ENCODE assay signal across 14 cellular contexts in the genomic region with DNA sequence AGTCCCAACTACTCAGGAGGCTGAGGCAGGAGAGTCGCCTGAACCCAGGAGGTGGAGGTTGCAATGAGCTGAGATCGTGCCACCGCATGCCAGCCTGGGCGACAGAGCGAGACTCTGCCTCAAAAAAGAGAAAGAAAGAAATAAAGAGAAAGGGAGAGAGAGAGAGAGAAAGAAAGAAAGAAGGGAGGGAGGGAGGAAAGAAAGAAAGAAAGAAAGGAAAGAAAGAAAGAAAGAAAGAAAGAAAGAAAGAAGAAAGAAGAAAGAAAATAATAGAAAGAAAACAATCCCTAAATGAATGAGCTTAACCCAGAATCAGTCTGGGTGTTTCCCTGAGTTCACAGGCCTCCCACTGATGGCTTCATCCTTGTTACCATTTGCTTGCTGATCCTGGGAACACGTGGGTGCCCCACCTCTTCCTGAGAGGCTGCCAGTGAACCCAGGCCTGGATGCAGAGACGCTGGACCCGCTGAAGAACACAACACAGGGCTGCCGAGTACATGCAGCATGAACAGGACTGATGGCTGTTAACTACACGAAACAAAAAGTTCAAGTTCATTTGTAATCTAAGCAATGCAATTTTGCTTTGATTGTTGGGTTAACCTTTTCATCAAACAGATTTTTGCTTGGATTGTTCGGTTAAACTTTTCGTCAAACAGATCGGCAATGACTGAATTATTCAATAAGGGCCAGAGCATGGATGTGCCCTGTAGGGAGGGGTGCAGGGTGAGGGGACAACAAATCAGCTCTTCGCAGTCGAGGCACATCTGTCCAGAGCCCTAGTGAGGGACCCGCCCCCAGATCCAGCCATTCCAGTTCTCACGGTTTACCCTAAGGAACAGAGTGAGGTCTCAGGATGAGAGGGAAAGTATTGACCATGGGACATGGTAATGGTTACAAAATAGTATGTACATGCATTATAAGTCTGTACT. TPM values are rescaled to one million over a fixed set of nuclear protein-coding genes. Genes with fewer than 3 reads are reported as not detected.
DNase-seq lines count a peak whose midpoint lies in the region; ATAC-seq, FAIRE-seq and TF ChIP-seq lines count a peak whose summit lies in the region.
"Had no signal": no experiment of that assay in that cellular context is flagged by ENCODE, and none has a peak within 500 bp of the region (broad histone marks: within the 10 kb centered on the region; RNA-seq: fewer than 3 reads in every experiment).

No MANE protein-coding gene starts in this region.

- H4K20me1 ChIP-seq in PC-9 (ENCODE audit: insufficient read depth) = no peaks in the 10 kb centered on the region

- no peak for TF ChIP-seq POLR2A in A549 (IDR thresholded peaks at IDR 0.05; ENCODE audit: low read length)

- no peaks in the 10 kb centered on the region for H3K9me2 ChIP-seq in PC-9 (ENCODE audit: insufficient read depth)

- CTCF ChIA-PET in A549 (lab: Yijun Ruan, JAX) = interaction anchor here (0.6 to 2.6 kb wide), 25 partner anchors 8 to 120 kb away, joined by 3 to 20 read pairs (median 4); no protein-coding TSS in a partner anchor
- CTCF ChIA-PET in PC-9 (lab: Charles Lee) = interaction anchor here (0.5 to 1.7 kb wide), 7 partner anchors 17 to 483 kb away, joined by 3 to 12 read pairs (median 7); no protein-coding TSS in a partner anchor

- TF ChIP-seq EP300 in A549 (IDR thresholded peaks at IDR 0.05) = no peak

- H3K27me3 ChIP-seq in PC-9 (ENCODE audit: insufficient read depth, low read depth) = no peaks in the 10 kb centered on the region
- H3K27me3 ChIP-seq: hepatocyte had no signal

- FAIRE-seq in A549 (lab: Jason Lieb, UNC) = no peak

- H3K4me2 ChIP-seq in A549 (peak overlapping the region; percentile 47; the same call in 1 of the 3 replicates), PC-9 (0 out of 2 replicates have a peak overlapping the region, but pooled peaks have one; percentile 4)
- H3K4me2 ChIP-seq: hepatocyte had no signal

- no peaks in the 10 kb centered on the region for H3K4me1 Mint-ChIP-seq in nephron progenitor cell

- H3K4me1 ChIP-seq in A549 (peaks cover 7% of the 10 kb centered on the region), PC-9 (replicated peaks; ENCODE audit: insufficient read depth) (peaks cover 17% of the 10 kb centered on the region)

- no peak overlapping the region for H3K27ac Mint-ChIP-seq in nephron progenitor cell

- no peak for TF ChIP-seq RAD21 in A549 (conservative IDR thresholded peaks at IDR 0.05 in 1 of 2, IDR thresholded peaks at IDR 0.05 in 1 of 2)

- no peak for TF ChIP-seq CTCF in A549 (IDR thresholded peaks at IDR 0.05)
- TF ChIP-seq CTCF in PC-9 (conservative IDR thresholded peaks at IDR 0.05) = no peak
- TF ChIP-seq CTCF in nephron progenitor cell (IDR thresholded peaks at IDR 0.05) = no peak
- TF ChIP-seq CTCF in GM13976 (IDR thresholded peaks at IDR 0.05; ENCODE audit: borderline replicate concordance, control extremely low read depth, extremely low read depth, insufficient read depth, missing control alignments) = no peak

- peaks cover 6% of the 10 kb centered on the region for H3F3A ChIP-seq in PC-9 (ENCODE audit: insufficient read depth, low read depth)

- H3K4me3 ChIP-seq in A549 (no peak overlapping the region), PC-9 (no peak overlapping the region)
- H3K4me3 ChIP-seq: hepatocyte, lung had no signal

- no peak overlapping the region for H3K27ac ChIP-seq in A549
- no peak overlapping the region for H3K27ac ChIP-seq in PC-9
- H3K27ac ChIP-seq: hepatocyte had no signal

- H3K27me3 Mint-ChIP-seq in nephron progenitor cell (ENCODE audit: low read depth, poor library complexity) = peaks cover 6% of the 10 kb centered on the region
- H3K27me3 Mint-ChIP-seq: CD4-positive, alpha-beta memory T cell had no signal

- H3K36me3 Mint-ChIP-seq in nephron progenitor cell (ENCODE audit: low read depth) = no peaks in the 10 kb centered on the region
- H3K36me3 Mint-ChIP-seq: CD4-positive, alpha-beta memory T cell had no signal

- intact Hi-C loops in PC-9 (cut with micrococcal nuclease; ENCODE audit: unreplicated experiment) (loop anchor here (2.0 kb wide), 1 partner anchor 93 kb away; no protein-coding TSS in a partner anchor), left cardiac atrium (cut with DNase I) (loop anchor here in 1 of 2 donors (10.0 kb wide), 1 partner anchor 47 kb away; no protein-coding TSS in a partner anchor)

- POLR2A ChIA-PET in A549 (lab: Yijun Ruan, JAX) = interaction anchor here (0.9 kb wide), 1 partner anchor 102 kb away, joined by 3 read pairs; a partner anchor contains a TSS
- POLR2A ChIA-PET in PC-9 (lab: Charles Lee; ENCODE audit: unreplicated experiment) = interaction anchor here (0.6 kb wide), 1 partner anchor 820 kb away, joined by 3 read pairs; no protein-coding TSS in a partner anchor

- in situ Hi-C loops in GM13976 (cut with MboI; ENCODE audit: low sequenced_read_pairs, unreplicated experiment) = loop anchor here (5.0 kb wide), 1 partner anchor 90 kb away; no protein-coding TSS in a partner anchor

- ATAC-seq in A549 (peak; percentile 14 to 44; a peak in 4 of 6 replicates), GM18498 (IDR thresholded peaks at IDR 0.05; ENCODE audit: unreplicated experiment) (peak; percentile 18), left cardiac atrium (peak in 1 of 2 donors; percentile 48), HG02981 (IDR thresholded peaks at IDR 0.05; ENCODE audit: unreplicated experiment) (no peak)

- DNase-seq in A549 (ENCODE audit: low read depth in 1 of 2, low spot score in 1 of 2) (no peak), PC-9 (no peak), left cardiac atrium (peak; percentile 59), nephron progenitor cell (no peak), GF-D8 (lab: John Stamatoyannopoulos, UW) (no peak), GM13976 (ENCODE audit: low spot score) (no peak)
- DNase-seq: NCI-H1694, occipital lobe had no signal

- no peak overlapping the region for H3K4me3 Mint-ChIP-seq in nephron progenitor cell

- H3K79me2 ChIP-seq in PC-9 (ENCODE audit: low read depth) = no peaks in the 10 kb centered on the region
- H3K79me2 ChIP-seq: hepatocyte had no signal

- no TSS peak for BruUV-seq in PC-9 (replicated peaks; lab: Mats Ljungman, UMichigan)

- 73% methylated on average over 17 of the region's 17 CpGs for WGBS in A549 (ENCODE audit: missing lambda C conversion rate)

- no peaks in the 10 kb centered on the region for H3K36me3 ChIP-seq in PC-9 (ENCODE audit: low read depth)

- H2AFZ ChIP-seq in PC-9 = no peak overlapping the region
- H2AFZ ChIP-seq: hepatocyte had no signal

- 0 out of 3 replicates have a peak, but pooled peaks cover 6% of the 10 kb centered on the region for H3K9me3 ChIP-seq in A549
- H3K9me3 ChIP-seq in PC-9 (ENCODE audit: insufficient read depth, low read depth) = no peaks in the 10 kb centered on the region; the same call in 1 of the 2 replicates

- H3K9me3 Mint-ChIP-seq in nephron progenitor cell = peaks cover 10% of the 10 kb centered on the region

TF ChIP-seq in A549, 52 proteins besides CTCF, POLR2A, EP300 and RAD21:
- TF ChIP-seq NR3C1 (IDR thresholded peaks at IDR 0.05) = no peak
- no peak for TF ChIP-seq BHLHE40 (IDR thresholded peaks at IDR 0.05; ENCODE audit: low read depth, low read length)
- TF ChIP-seq SMC3 (IDR thresholded peaks at IDR 0.05) = 0 out of 3 replicates have a peak, but pooled peaks have one; percentile 14
- TF ChIP-seq, protein P1, sequence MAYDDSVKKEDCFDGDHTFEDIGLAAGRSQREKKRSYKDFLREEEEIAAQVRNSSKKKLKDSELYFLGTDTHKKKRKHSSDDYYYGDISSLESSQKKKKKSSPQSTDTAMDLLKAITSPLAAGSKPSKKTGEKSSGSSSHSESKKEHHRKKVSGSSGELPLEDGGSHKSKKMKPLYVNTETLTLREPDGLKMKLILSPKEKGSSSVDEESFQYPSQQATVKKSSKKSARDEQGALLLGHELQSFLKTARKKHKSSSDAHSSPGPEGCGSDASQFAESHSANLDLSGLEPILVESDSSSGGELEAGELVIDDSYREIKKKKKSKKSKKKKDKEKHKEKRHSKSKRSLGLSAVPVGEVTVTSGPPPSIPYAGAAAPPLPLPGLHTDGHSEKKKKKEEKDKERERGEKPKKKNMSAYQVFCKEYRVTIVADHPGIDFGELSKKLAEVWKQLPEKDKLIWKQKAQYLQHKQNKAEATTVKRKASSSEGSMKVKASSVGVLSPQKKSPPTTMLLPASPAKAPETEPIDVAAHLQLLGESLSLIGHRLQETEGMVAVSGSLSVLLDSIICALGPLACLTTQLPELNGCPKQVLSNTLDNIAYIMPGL (CRISPR knock-in tag; IDR thresholded peaks at IDR 0.05; ENCODE audit: borderline replicate concordance) = no peak

RNA-seq across cellular contexts. Expression of a gene that starts 11.5 kb away (rescaled TPM):
- polyA plus RNA-seq in A549 (2011; rRNA removed) = not detected in 2 replicates
- polyA plus RNA-seq in A549 (2012; cell fraction: cytosol; rRNA removed) = not detected in 2 replicates
- not detected in 2 replicates for polyA plus RNA-seq in A549 (2012; cell fraction: nucleus; rRNA removed)
- not detected in 3 replicates for polyA plus RNA-seq in A549 (2017; fragmentation: RNase III; extraction: RNeasy Plus Mini Kit Qiagen cat#74134 plus additional on column Dnase treatment)
- 0.08 TPM in 1 of 2 replicates, not detected in the other for polyA minus RNA-seq in A549 (2011; rRNA and poly(A)+ RNA removed)
- total RNA-seq in PC-9 (2021) = 0.05 and 0.09 TPM in 2 replicates
- total RNA-seq in left cardiac atrium = under 1 TPM; 0.05 to 0.12 TPM
- total RNA-seq: activated CD8-positive, alpha-beta memory T cell treated with anti-CD3 and anti-CD28 coated beads for 36 hours; CD4-positive, alpha-beta memory T cell; hepatocyte had no signal
- polyA plus RNA-seq: CD4-positive, alpha-beta memory T cell; hepatocyte had no signal

RNA-seq across cellular contexts. Expression of a gene that starts 39.0 kb away (rescaled TPM):
- polyA plus RNA-seq in A549 (2011; rRNA removed) = 219 and 273 TPM in 2 replicates
- 169 and 176 TPM in 2 replicates for polyA plus RNA-seq in A549 (2012; cell fraction: cytosol; rRNA removed)
- 66.2 and 82.5 TPM in 2 replicates for polyA plus RNA-seq in A549 (2012; cell fraction: nucleus; rRNA removed)
- polyA plus RNA-seq in A549 (2017; fragmentation: RNase III; extraction: RNeasy Plus Mini Kit Qiagen cat#74134 plus additional on column Dnase treatment) = 205 to 228 TPM (median 207 TPM) in 3 replicates
- polyA minus RNA-seq in A549 (2011; rRNA and poly(A)+ RNA removed) = 42.5 and 50.6 TPM in 2 replicates
- 224 and 236 TPM in 2 replicates for total RNA-seq in PC-9 (2021)
- 100 to 1,000 TPM; 113 to 118 TPM for total RNA-seq in left cardiac atrium
